Comparison of ENCODE assay signal across 1 cellular context in genomic region chr10:30059209-30060107, GRCh38.
TF ChIP-seq lines count a peak whose summit lies in the region.

A gene with protein sequence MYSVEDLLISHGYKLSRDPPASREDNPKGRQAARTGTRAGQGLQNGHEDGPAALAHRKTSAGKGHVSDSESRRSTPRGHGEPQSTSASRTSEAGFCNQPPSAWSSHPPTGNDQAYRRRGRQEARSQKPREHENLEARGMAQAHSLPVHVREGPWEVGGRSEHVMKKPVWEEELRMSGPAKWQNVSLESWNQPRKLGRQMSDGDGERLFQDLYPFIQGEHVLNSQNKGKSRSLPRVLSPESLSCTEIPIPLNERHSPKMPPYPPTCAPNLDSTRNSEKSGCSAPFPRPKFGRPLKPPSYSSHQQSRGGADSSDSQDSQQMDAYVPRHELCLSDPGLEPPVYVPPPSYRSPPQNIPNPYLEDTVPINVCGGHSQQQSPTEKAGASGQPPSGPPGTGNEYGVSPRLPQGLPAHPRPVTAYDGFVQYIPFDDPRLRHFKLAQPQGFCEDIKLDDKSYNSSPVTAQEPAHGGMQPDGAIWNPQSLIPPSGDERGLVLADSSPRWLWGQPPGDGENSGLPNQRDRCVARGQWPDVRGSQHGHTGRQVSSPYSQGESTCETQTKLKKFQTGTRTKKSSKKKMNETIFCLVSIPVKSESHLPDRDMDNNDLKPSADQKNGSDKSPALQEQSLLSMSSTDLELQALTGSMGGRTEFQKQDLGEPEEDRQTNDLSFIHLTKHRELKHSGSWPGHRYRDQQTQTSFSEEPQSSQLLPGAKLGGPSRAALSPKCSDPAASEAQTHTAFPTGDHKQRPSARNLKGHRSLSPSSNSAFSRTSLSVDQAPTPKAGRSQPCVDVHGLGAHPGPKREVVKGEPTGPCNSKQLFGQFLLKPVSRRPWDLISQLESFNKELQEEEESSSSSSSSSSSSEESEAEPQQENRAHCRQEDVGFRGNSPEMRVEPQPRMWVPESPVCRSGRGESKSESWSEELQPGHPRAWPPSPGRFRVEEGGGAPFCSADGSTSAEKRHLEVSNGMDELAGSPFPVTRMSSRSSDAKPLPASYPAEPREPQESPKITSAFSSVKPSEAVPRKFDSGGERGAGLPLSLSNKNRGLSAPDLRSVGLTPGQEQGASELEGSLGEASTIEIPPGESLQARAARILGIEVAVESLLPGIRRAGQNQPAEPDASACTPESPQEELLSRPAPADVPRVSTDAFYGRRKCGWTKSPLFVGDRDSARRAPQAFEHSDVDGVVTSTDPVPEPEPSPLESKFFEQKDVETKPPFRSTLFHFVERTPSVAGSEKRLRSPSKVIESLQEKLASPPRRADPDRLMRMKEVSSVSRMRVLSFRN (N-terminal part only) (minus strand): TSS chr10:30059586. CDS start chr10:30047812, 11,774 bp downstream.

TF ChIP-seq in H1, 55 proteins besides CTCF, POLR2A, EP300 and RAD21 (continued from another document):
- TF ChIP-seq SP1 (IDR thresholded peaks at IDR 0.05; ENCODE audit: low read depth, low read length): no peak
- no peak for TF ChIP-seq CHD2 (IDR thresholded peaks at IDR 0.05; ENCODE audit: low read length)
- TF ChIP-seq POU5F1 (IDR thresholded peaks at IDR 0.05; ENCODE audit: low read depth, low read length): no peak
- TF ChIP-seq YY1 (IDR thresholded peaks at IDR 0.05; ENCODE audit: low read depth, low read length): no peak
- TF ChIP-seq BCL11A (IDR thresholded peaks at IDR 0.05; ENCODE audit: low read depth in 2 of 2, low read length in 2 of 2): no peak
- TF ChIP-seq GTF2F1 (IDR thresholded peaks at IDR 0.05; ENCODE audit: borderline replicate concordance, low read depth, low read length): no peak
- TF ChIP-seq FOSL1 (IDR thresholded peaks at IDR 0.05; ENCODE audit: insufficient read depth, low read depth, low read length): no peak
- no peak for TF ChIP-seq CEBPB (IDR thresholded peaks at IDR 0.05; ENCODE audit: low read depth, low read length)
- no peak for TF ChIP-seq CREB1 (IDR thresholded peaks at IDR 0.05)
- no peak for TF ChIP-seq HDAC2 (IDR thresholded peaks at IDR 0.05; ENCODE audit: borderline replicate concordance in 1 of 2, low read depth in 2 of 2, low read length in 2 of 2)
- TF ChIP-seq SUZ12 (IDR thresholded peaks at IDR 0.05; ENCODE audit: low read length): no peak
- no peak for TF ChIP-seq CBX5 (IDR thresholded peaks at IDR 0.05; ENCODE audit: low read depth, low read length)
- TF ChIP-seq RFX5 (IDR thresholded peaks at IDR 0.05; ENCODE audit: borderline replicate concordance, low read depth, low read length): no peak
- TF ChIP-seq, protein P1, sequence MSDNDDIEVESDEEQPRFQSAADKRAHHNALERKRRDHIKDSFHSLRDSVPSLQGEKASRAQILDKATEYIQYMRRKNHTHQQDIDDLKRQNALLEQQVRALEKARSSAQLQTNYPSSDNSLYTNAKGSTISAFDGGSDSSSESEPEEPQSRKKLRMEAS (IDR thresholded peaks at IDR 0.05): no peak
